10 cellular contexts compared by ENCODE assay signal in genomic region chr1:157218671-157219070, GRCh38.
"Had no signal": no experiment of that assay in that cellular context is flagged by ENCODE, and none has a peak within 500 bp of the region (broad histone marks: within the 10 kb centered on the region; RNA-seq: fewer than 3 reads in every experiment).

No MANE protein-coding gene starts in this region.

- H3K4me2 ChIP-seq: GM23338 had no signal

- H3K4me1 ChIP-seq: HAP-1 had no signal

- H3K9me3 ChIP-seq: HAP-1 had no signal

- H3K27ac ChIP-seq: GM23248 had no signal

- H3K27ac Mint-ChIP-seq: GM23338, H9, HFFc6 had no signal

- H3K9ac ChIP-seq: GM23248 had no signal

- DNase-seq: GM23248, GOT3, H7, H9, HCEC 1CT, HFFc6 had no signal

- ATAC-seq: GM23338, HCT116 had no signal

- H3K4me3 ChIP-seq: GM23248, GM23338, HAP-1 had no signal

- FAIRE-seq: H54 had no signal

- H3K36me3 ChIP-seq: HAP-1 had no signal

- H3K4me1 Mint-ChIP-seq: GM23338 had no signal

- H2AFZ ChIP-seq: GM23248, GM23338 had no signal

- H3K4me3 Mint-ChIP-seq: GM23338, H9, HFFc6 had no signal
